Comparison of ENCODE assay signal across 19 cellular contexts in genomic region chr2:210474776-210475175, GRCh38. TPM values are rescaled to one million over a fixed set of nuclear protein-coding genes. Genes with fewer than 3 reads are reported as not detected.
A peak's percentile ranks its signal among the peaks of the same experiment; 100 is the strongest.
DNase-seq lines count a peak whose midpoint lies in the region; ATAC-seq, FAIRE-seq and TF ChIP-seq lines count a peak whose summit lies in the region.
"Had no signal": no experiment of that assay in that cellular context is flagged by ENCODE, and none has a peak within 500 bp of the region (broad histone marks: within the 10 kb centered on the region; RNA-seq: fewer than 3 reads in every experiment).

No MANE protein-coding gene starts in this region.

- FAIRE-seq in HepG2 (lab: Jason Lieb, UNC) = no peak
- FAIRE-seq: H1, HTR-8/SVneo had no signal

- DNase-seq in HepG2 (ENCODE audit: low spot score) = no peak
- no peak for DNase-seq in right lobe of liver
- no peak for DNase-seq in activated T-helper 1 cell treated with anti-CD3 and anti-CD28 coated beads, Interleukin-12 subunit alpha, Interleukin-12 subunit beta, Interleukin-2, Interleukin-4 antibody, amounts not matched to agents 30 ng/mL and 10 ng/mL and 1 ng/mL, durations not matched to agents 14 hours and 24 hours and 36 hours (ENCODE audit: low spot score)
- DNase-seq in naive B cell = no peak
- DNase-seq in NCI-H2196 treated with DMSO at 0.1 percent for 48 hours (lab: John Stamatoyannopoulos, UW; ENCODE audit: unreplicated experiment) = no peak
- no peak for DNase-seq in PC-3
- no peak for DNase-seq in DMS79 (lab: John Stamatoyannopoulos, UW)
- DNase-seq: activated naive CD4-positive, alpha-beta T cell; endodermal cell; NCI-H1048; NK-92 treated with Interleukin-12 subunit alpha and Interleukin-12 subunit beta, amount 100 ng/mL, for 24 hours; sigmoid colon; stimulated activated CD4-positive, alpha-beta T cell treated with anti-CD3 and anti-CD28 coated beads, Interleukin-4, amount 100 ng/mL, for 1 hour; upper lobe of left lung had no signal

- H3K9me3 ChIP-seq in HepG2 (ENCODE audit: low read length) (no peaks in the 10 kb centered on the region), right lobe of liver (no peaks in the 10 kb centered on the region), PC-3 (ENCODE audit: low read length) (no peaks in the 10 kb centered on the region)
- H3K9me3 ChIP-seq: neutrophil, sigmoid colon, upper lobe of left lung had no signal

- H3K9me3 Mint-ChIP-seq in activated T-helper 1 cell treated with anti-CD3 and anti-CD28 coated beads, Interleukin-12 subunit alpha, Interleukin-12 subunit beta, Interleukin-2, Interleukin-4 antibody, amounts not matched to agents 30 ng/mL and 10 ng/mL and 1 ng/mL, durations not matched to agents 14 hours and 24 hours and 36 hours = no peaks in the 10 kb centered on the region
- no peaks in the 10 kb centered on the region for H3K9me3 Mint-ChIP-seq in naive B cell
- H3K9me3 Mint-ChIP-seq: endodermal cell had no signal

- H3K27me3 Mint-ChIP-seq in activated T-helper 1 cell treated with anti-CD3 and anti-CD28 coated beads, Interleukin-12 subunit alpha, Interleukin-12 subunit beta, Interleukin-2, Interleukin-4 antibody, amounts not matched to agents 30 ng/mL and 10 ng/mL and 1 ng/mL, durations not matched to agents 14 hours and 24 hours and 36 hours (ENCODE audit: insufficient read depth) = no peaks in the 10 kb centered on the region
- H3K27me3 Mint-ChIP-seq in naive B cell = no peaks in the 10 kb centered on the region

- ATAC-seq in HepG2 (no peak), right lobe of liver (no peak), naive B cell (ENCODE audit: low read depth in 2 of 2) (no peak), PC-3 (no peak), GM19467 (IDR thresholded peaks at IDR 0.05; ENCODE audit: unreplicated experiment) (no peak)

- 100% methylated on average over 1 of the region's 1 CpG for WGBS in HepG2 (ENCODE audit: low lambda C conversion rate)
- WGBS in right lobe of liver (ENCODE audit: insufficient coverage, low coverage, low lambda C conversion rate, missing lambda C conversion rate) = 88% methylated on average over 1 of the region's 1 CpG

- TF ChIP-seq EP300 in HepG2 (IDR thresholded peaks at IDR 0.05; ENCODE audit: low read depth in 2 of 2, low read length in 2 of 2) (no peak), HepG2 (CRISPR knock-in tag; IDR thresholded peaks at IDR 0.05; ENCODE audit: borderline replicate concordance) (no peak)

- no peak for TF ChIP-seq POLR2A in HepG2 (IDR thresholded peaks at IDR 0.05; ENCODE audit: insufficient read depth in 1 of 2, low read depth in 2 of 2, low read length in 2 of 2)
- TF ChIP-seq POLR2A in right lobe of liver (IDR thresholded peaks at IDR 0.05) = no peak

- H3K36me3 Mint-ChIP-seq in activated T-helper 1 cell treated with anti-CD3 and anti-CD28 coated beads, Interleukin-12 subunit alpha, Interleukin-12 subunit beta, Interleukin-2, Interleukin-4 antibody, amounts not matched to agents 30 ng/mL and 10 ng/mL and 1 ng/mL, durations not matched to agents 14 hours and 24 hours and 36 hours (ENCODE audit: low read depth) = peaks cover 16% of the 10 kb centered on the region
- peaks cover 10 to 25% of the 10 kb centered on the region in 2 donors for H3K36me3 Mint-ChIP-seq in naive B cell

- no TSS peak for BruUV-seq in HepG2 (replicated peaks; lab: Mats Ljungman, UMichigan)
- BruUV-seq in PC-3 (replicated peaks; lab: Mats Ljungman, UMichigan) = no TSS peak

- TF ChIP-seq CTCF in HepG2 (CRISPR knock-in tag; IDR thresholded peaks at IDR 0.05) (no peak), right lobe of liver (IDR thresholded peaks at IDR 0.05) (no peak), PC-3 (conservative IDR thresholded peaks at IDR 0.05; ENCODE audit: low read depth, low read length) (no peak)

- intact Hi-C loops in HepG2 (cut with micrococcal nuclease; ENCODE audit: unreplicated experiment) (loop anchor here (5.0 kb wide), 1 partner anchor 68 kb away; no protein-coding TSS in a partner anchor), right lobe of liver (cut with DNase I) (no loop called here), PC-3 (cut with micrococcal nuclease) (no loop called here)
- intact Hi-C loops in activated T-helper 1 cell treated with anti-CD3 and anti-CD28 coated beads, Interleukin-12 subunit alpha, Interleukin-12 subunit beta, Interleukin-2, Interleukin-4 antibody, amounts not matched to agents 30 ng/mL and 10 ng/mL and 1 ng/mL, durations not matched to agents 14 hours and 24 hours and 36 hours (cut with micrococcal nuclease) = no loop called here

- POLR2A ChIA-PET in HepG2 (lab: Yijun Ruan, JAX) (no interaction called here), PC-3 (lab: Charles Lee; ENCODE audit: unreplicated experiment) (no interaction called here)

- H3K4me1 ChIP-seq in HepG2 (ENCODE audit: insufficient read depth, low read length) = peaks cover 18% of the 10 kb centered on the region
- H3K4me1 ChIP-seq in right lobe of liver = peaks cover 0 to 5% (median 2%) of the 10 kb centered on the region in 4 donors
- peaks cover 11% of the 10 kb centered on the region; the same call in 1 of the 2 replicates for H3K4me1 ChIP-seq in PC-3 (ENCODE audit: insufficient read depth, low read length)

- peaks cover 17% of the 10 kb centered on the region for H3K79me2 ChIP-seq in HepG2 (ENCODE audit: insufficient read depth, low read length)
- peaks cover 19% of the 10 kb centered on the region for H3K79me2 ChIP-seq in PC-3 (ENCODE audit: low read length)

- H3F3A ChIP-seq in PC-3 (ENCODE audit: low read length, unreplicated experiment) = no peaks in the 10 kb centered on the region

- H3K4me1 Mint-ChIP-seq in activated T-helper 1 cell treated with anti-CD3 and anti-CD28 coated beads, Interleukin-12 subunit alpha, Interleukin-12 subunit beta, Interleukin-2, Interleukin-4 antibody, amounts not matched to agents 30 ng/mL and 10 ng/mL and 1 ng/mL, durations not matched to agents 14 hours and 24 hours and 36 hours (ENCODE audit: low read depth) = peaks cover 41% of the 10 kb centered on the region
- peaks cover 24 to 37% (median 33%) of the 10 kb centered on the region in 3 donors for H3K4me1 Mint-ChIP-seq in naive B cell

- no peak overlapping the region for H3K9ac ChIP-seq in HepG2 (ENCODE audit: insufficient read depth, low read depth, low read length)
- no peak overlapping the region for H3K9ac ChIP-seq in PC-3 (ENCODE audit: low read length)

- H3K27ac Mint-ChIP-seq in activated T-helper 1 cell treated with anti-CD3 and anti-CD28 coated beads, Interleukin-12 subunit alpha, Interleukin-12 subunit beta, Interleukin-2, Interleukin-4 antibody, amounts not matched to agents 30 ng/mL and 10 ng/mL and 1 ng/mL, durations not matched to agents 14 hours and 24 hours and 36 hours = no peak overlapping the region
- peak overlapping the region in 4 of 6 donors; percentile 45 to 93 (median 73) for H3K27ac Mint-ChIP-seq in naive B cell
- H3K27ac Mint-ChIP-seq: endodermal cell had no signal

- TF ChIP-seq RAD21 in HepG2 (CRISPR knock-in tag; IDR thresholded peaks at IDR 0.05) = no peak

- H3K4me2 ChIP-seq in HepG2 (ENCODE audit: low read depth, low read length) (no peak overlapping the region), PC-3 (ENCODE audit: low read length) (no peak overlapping the region)

- H3K36me3 ChIP-seq in HepG2 (replicated peaks in 1 of 2; ENCODE audit: control insufficient read depth in 1 of 2, insufficient read depth in 2 of 2, low read length in 2 of 2) (peaks cover 4 to 23% of the 10 kb centered on the region in 2 experiments; a peak in 4 of 5 replicates), right lobe of liver (peaks cover 0 to 18% (median 2%) of the 10 kb centered on the region in 4 donors), PC-3 (ENCODE audit: low read depth, low read length) (peaks cover 8% of the 10 kb centered on the region; the same call in 1 of the 2 replicates)

- in situ Hi-C loops in HepG2 (cut with HindIII; ENCODE audit: extremely low pct_ligation_motif_present, low pct_unique_long_range_greater_than_20kb) = no loop called here

- CTCF ChIA-PET in HepG2 (lab: Yijun Ruan, JAX; ENCODE audit: low intra/inter-chr PET ratio, low total read pairs) (no interaction called here), PC-3 (lab: Charles Lee) (no interaction called here)

- H3K4me3 ChIP-seq in HepG2 (replicated peaks in 1 of 3; ENCODE audit: insufficient read depth in 1 of 3, low read depth in 2 of 3, low read length in 3 of 3) (no peak overlapping the region), right lobe of liver (no peak overlapping the region), PC-3 (ENCODE audit: low read length) (no peak overlapping the region)

- no peaks in the 10 kb centered on the region for H3K9me2 ChIP-seq in PC-3 (replicated peaks; ENCODE audit: low read length)

- no peaks in the 10 kb centered on the region for H4K20me1 ChIP-seq in HepG2 (ENCODE audit: insufficient read depth, low read length)
- H4K20me1 ChIP-seq in PC-3 (ENCODE audit: low read length) = no peaks in the 10 kb centered on the region

- H3K4me3 Mint-ChIP-seq in activated T-helper 1 cell treated with anti-CD3 and anti-CD28 coated beads, Interleukin-12 subunit alpha, Interleukin-12 subunit beta, Interleukin-2, Interleukin-4 antibody, amounts not matched to agents 30 ng/mL and 10 ng/mL and 1 ng/mL, durations not matched to agents 14 hours and 24 hours and 36 hours = peak overlapping the region; percentile 8
- peak overlapping the region in 6 of 8 donors; percentile 7 to 95 (median 34) for H3K4me3 Mint-ChIP-seq in naive B cell

- no peak overlapping the region for H2AFZ ChIP-seq in HepG2 (ENCODE audit: low read length)
- no peak overlapping the region for H2AFZ ChIP-seq in PC-3 (ENCODE audit: low read length)

- H3K27ac ChIP-seq in HepG2 (ENCODE audit: extremely low read length, insufficient read depth, low read length) (no peak overlapping the region), right lobe of liver (no peak overlapping the region), PC-3 (ENCODE audit: low read length) (no peak overlapping the region)
- H3K27ac ChIP-seq: cardiac muscle cell, neutrophil, upper lobe of left lung had no signal

- no peaks in the 10 kb centered on the region; a peak in 1 of 5 replicates for H3K27me3 ChIP-seq in HepG2 (ENCODE audit: control insufficient read depth in 1 of 2, insufficient read depth in 2 of 2, low read length in 2 of 2)
- H3K27me3 ChIP-seq in right lobe of liver = no peaks in the 10 kb centered on the region
- no peaks in the 10 kb centered on the region for H3K27me3 ChIP-seq in PC-3 (ENCODE audit: low read length)
- H3K27me3 ChIP-seq: cardiac muscle cell, neutrophil, sigmoid colon, upper lobe of left lung had no signal

RNA-seq across cellular contexts. Expression of gene LANCL1, which starts 1.8 kb away (rescaled TPM):
- total RNA-seq in HepG2 (2016; rRNA removed; fragmentation: Illumina TruSeq; extraction: Trizol) (67.7 and 111 TPM in 2 replicates), right lobe of liver (10 to 100 TPM; 16.1 to 20.6 (median 17.5) TPM), PC-3 (2014; rRNA removed) (16.0 and 19.0 TPM in 2 replicates)
- total RNA-seq in HepG2 (2016; cell fraction: cytosol; rRNA removed; fragmentation: Illumina TruSeq; extraction: Trizol; ENCODE audit: low read depth) = 4.6 and 5.6 TPM in 2 replicates
- 67.1 and 103 TPM in 2 replicates for total RNA-seq in HepG2 (2016; cell fraction: insoluble cytoplasmic fraction; rRNA removed; fragmentation: Illumina TruSeq; extraction: Trizol)
- total RNA-seq in HepG2 (2016; cell fraction: membrane; rRNA removed; fragmentation: Illumina TruSeq; extraction: Trizol) = 19.3 and 21.2 TPM in 2 replicates
- total RNA-seq in HepG2 (2016; cell fraction: nucleus; rRNA removed; fragmentation: Illumina TruSeq; extraction: Trizol) = 56.5 and 56.7 TPM in 2 replicates
- polyA plus RNA-seq in HepG2 (2011; rRNA removed) (45.4 and 53.5 TPM in 2 replicates), naive B cell (ENCODE audit: low read depth in 6 of 6) (10 to 100 TPM in 5 of 6 donors, 1 to 10 TPM in 1; 2.5 to 31.0 (median 20.9) TPM)
- 34.1 and 42.0 TPM in 2 replicates for polyA plus RNA-seq in HepG2 (2011; cell fraction: cytosol; rRNA removed)
- polyA plus RNA-seq in HepG2 (2011; cell fraction: nucleus; rRNA removed) = 34.7 and 38.4 TPM in 2 replicates
- polyA plus RNA-seq in HepG2 (2012) = 33.4 and 41.5 TPM in 2 replicates
- 3.3 and 3.5 TPM in 2 replicates for polyA plus RNA-seq in HepG2 (2016; cell fraction: cytosol; fragmentation: Illumina TruSeq; extraction: Trizol; ENCODE audit: low read depth)
- polyA plus RNA-seq in HepG2 (2016; cell fraction: insoluble cytoplasmic fraction; fragmentation: Illumina TruSeq; extraction: Trizol; ENCODE audit: low read depth) = 83.5 and 85.9 TPM in 2 replicates
- polyA plus RNA-seq in HepG2 (2016; cell fraction: membrane; fragmentation: Illumina TruSeq; extraction: Trizol; ENCODE audit: low read depth) = 8.6 and 10.0 TPM in 2 replicates
- 62.4 and 65.7 TPM in 2 replicates for polyA plus RNA-seq in HepG2 (2016; cell fraction: nucleus; fragmentation: Illumina TruSeq; extraction: Trizol; ENCODE audit: insufficient read depth, low read depth)
- 86.1 and 162 TPM in 2 replicates for polyA minus RNA-seq in HepG2 (2011; rRNA and poly(A)+ RNA removed; ENCODE audit: low replicate concordance)
- polyA minus RNA-seq in HepG2 (2011; cell fraction: cytosol; rRNA and poly(A)+ RNA removed) = 56.5 and 59.2 TPM in 2 replicates
- polyA minus RNA-seq in HepG2 (2011; cell fraction: nucleus; rRNA and poly(A)+ RNA removed) = 38.0 and 44.5 TPM in 2 replicates
- total RNA-seq in activated T-helper 1 cell treated with anti-CD3 and anti-CD28 coated beads, Interleukin-12 subunit alpha, Interleukin-12 subunit beta, Interleukin-2, Interleukin-4 antibody, amounts not matched to agents 30 ng/mL and 10 ng/mL and 1 ng/mL, durations not matched to agents 14 hours and 24 hours and 36 hours = 27.3 and 33.6 TPM in 2 replicates
